8 cellular contexts compared by ENCODE assay signal in genomic region chr2:27771548-27772335, GRCh38. TPM values are rescaled to one million over a fixed set of nuclear protein-coding genes. Genes with fewer than 3 reads are reported as not detected.
DNase-seq lines count a peak whose midpoint lies in the region; ATAC-seq and TF ChIP-seq lines count a peak whose summit lies in the region.

Gene MRPL33, plus strand, starts transcription at chr2:27771719. Its CDS starts 59 bp downstream, at chr2:27771778.

- DNase-seq in GM12864 (ENCODE audit: low read depth): peak; percentile 65
- DNase-seq in NCI-H1417 treated with DMSO at 0.1 percent for 48 hours (lab: John Stamatoyannopoulos, UW): peak; percentile 90
- peak; percentile 93 for DNase-seq in SW480 (ENCODE audit: low spot score)
- peak; percentile 95 for DNase-seq in activated naive CD8-positive, alpha-beta T cell treated with anti-CD3 and anti-CD28 coated beads, Interleukin-2, amount 50 U/mL, for 24 hours
- peak; percentile 93 to 96 for DNase-seq in cardiac muscle cell (ENCODE audit: low read depth in 1 of 2, low spot score in 1 of 2)
- DNase-seq in trophoblast cell: peak; percentile 92 to 93
- peak; percentile 96 for DNase-seq in transverse colon

- H2BK5ac ChIP-seq in trophoblast cell (ENCODE audit: low read depth, low read length, poor library complexity): peak within 1 kb of the TSS; percentile 99

- H3K27me3 ChIP-seq in cardiac muscle cell (peaks cover 30% of the 10 kb centered on the region), trophoblast cell (ENCODE audit: insufficient read depth, low read length) (no peaks in the 10 kb centered on the region), transverse colon (no peaks in the 10 kb centered on the region)

- peak within 1 kb of the TSS; percentile 99 for H4K91ac ChIP-seq in trophoblast cell (ENCODE audit: low read depth, low read length)

- peak within 1 kb of the TSS; percentile 96 for H3K4ac ChIP-seq in trophoblast cell (ENCODE audit: low read depth, low read length)

- peak; percentile 79 for TF ChIP-seq POLR2A in transverse colon (IDR thresholded peaks at IDR 0.05)

- no peak within 1 kb of the TSS for H2BK12ac ChIP-seq in trophoblast cell (ENCODE audit: low read length)

- peak within 1 kb of the TSS; percentile 97 for H3K27ac Mint-ChIP-seq in activated naive CD8-positive, alpha-beta T cell treated with anti-CD3 and anti-CD28 coated beads, Interleukin-2, amount 50 U/mL, for 24 hours

- H3K9me3 ChIP-seq in cardiac muscle cell (ENCODE audit: low read depth): no peaks in the 10 kb centered on the region
- no peaks in the 10 kb centered on the region for H3K9me3 ChIP-seq in trophoblast cell (ENCODE audit: insufficient read depth, low read depth, low read length)
- H3K9me3 ChIP-seq in transverse colon: no peaks in the 10 kb centered on the region

- peak; percentile 97 for ATAC-seq in HG02759 (IDR thresholded peaks at IDR 0.05; ENCODE audit: unreplicated experiment)
- ATAC-seq in activated naive CD8-positive, alpha-beta T cell treated with anti-CD3 and anti-CD28 coated beads, Interleukin-2, amount 50 U/mL, for 24 hours: peak; percentile 92

- in situ Hi-C loops in transverse colon (cut with MboI; ENCODE audit: low pct_ligation_motif_present in 1 of 4, low pct_unique_long_range_greater_than_20kb in 1 of 4, low sequenced_read_pairs in 3 of 4): loop anchor here in 2 of 4 donors (25.0 kb wide), 1 partner anchor 641 kb away; no protein-coding TSS in a partner anchor

- H3K4me1 ChIP-seq in cardiac muscle cell (ENCODE audit: low read depth) (peaks cover 14% of the 10 kb centered on the region), trophoblast cell (ENCODE audit: control insufficient read depth in 1 of 2, insufficient read depth in 2 of 2, low read length in 2 of 2) (peaks cover 0 to 5% of the 10 kb centered on the region in 2 experiments), transverse colon (peaks cover 11 to 33% (median 15%) of the 10 kb centered on the region in 4 donors)

- peaks cover 3% of the 10 kb centered on the region for H3K36me3 ChIP-seq in cardiac muscle cell
- H3K36me3 ChIP-seq in trophoblast cell (ENCODE audit: control insufficient read depth in 1 of 2, insufficient read depth in 2 of 2, low read length in 2 of 2): peaks cover 2 to 3% of the 10 kb centered on the region in 2 experiments
- no peaks in the 10 kb centered on the region for H3K36me3 ChIP-seq in transverse colon

- no peak within 1 kb of the TSS for H3K23ac ChIP-seq in trophoblast cell (ENCODE audit: low read length)

- no peak for TF ChIP-seq CTCF in GM12864 (IDR thresholded peaks at IDR 0.05; ENCODE audit: low read depth, low read length, missing control alignments)
- TF ChIP-seq CTCF in cardiac muscle cell (IDR thresholded peaks at IDR 0.05; ENCODE audit: low read depth, low read length): no peak
- no peak for TF ChIP-seq CTCF in transverse colon (IDR thresholded peaks at IDR 0.05)

- peak within 1 kb of the TSS; percentile 97 for H3K9ac ChIP-seq in trophoblast cell (ENCODE audit: low read length)

- peak within 1 kb of the TSS; percentile 100 for H4K8ac ChIP-seq in trophoblast cell (ENCODE audit: low read depth, low read length)

- peaks cover 11% of the 10 kb centered on the region for H3K79me1 ChIP-seq in trophoblast cell (ENCODE audit: low read length)

- H2BK120ac ChIP-seq in trophoblast cell (ENCODE audit: insufficient read depth, low read length, poor library complexity): peak within 1 kb of the TSS; percentile 89

- no peaks in the 10 kb centered on the region for H3K9me3 Mint-ChIP-seq in activated naive CD8-positive, alpha-beta T cell treated with anti-CD3 and anti-CD28 coated beads, Interleukin-2, amount 50 U/mL, for 24 hours

- peak within 1 kb of the TSS; percentile 39 for H2AK5ac ChIP-seq in trophoblast cell (ENCODE audit: low read length)

- H4K12ac ChIP-seq in trophoblast cell (ENCODE audit: low read depth, low read length): peak within 1 kb of the TSS; percentile 99

- H3K4me3 ChIP-seq in GM12864 (ENCODE audit: low read depth, low read length) (peak within 1 kb of the TSS; percentile 88), cardiac muscle cell (peak within 1 kb of the TSS; percentile 64), trophoblast cell (ENCODE audit: low read depth, low read length) (peak within 1 kb of the TSS; percentile 97), transverse colon (peak within 1 kb of the TSS; percentile 80 to 94 (median 86))

- H3K4me1 Mint-ChIP-seq in activated naive CD8-positive, alpha-beta T cell treated with anti-CD3 and anti-CD28 coated beads, Interleukin-2, amount 50 U/mL, for 24 hours: peaks cover 42% of the 10 kb centered on the region

- H3K14ac ChIP-seq in trophoblast cell (ENCODE audit: low read length): peak within 1 kb of the TSS; percentile 96

- no peak for TF ChIP-seq EP300 in transverse colon (IDR thresholded peaks at IDR 0.05; ENCODE audit: low read depth)

- peaks cover 27% of the 10 kb centered on the region for H3K36me3 Mint-ChIP-seq in activated naive CD8-positive, alpha-beta T cell treated with anti-CD3 and anti-CD28 coated beads, Interleukin-2, amount 50 U/mL, for 24 hours (ENCODE audit: low read depth)

- H3K27ac ChIP-seq in cardiac muscle cell (peak within 1 kb of the TSS; percentile 85), trophoblast cell (ENCODE audit: low read depth, low read length) (peak within 1 kb of the TSS; percentile 90), transverse colon (peak within 1 kb of the TSS; percentile 91 to 95 (median 93))

- H3K4me2 ChIP-seq in trophoblast cell (ENCODE audit: low read length): peak within 1 kb of the TSS; percentile 70

- no CpG with 5 or more reads among the region's 48 CpGs for WGBS in trophoblast cell (ENCODE audit: extremely low coverage, insufficient coverage, insufficient read length)
- 0% methylated on average over 6 to 48 of the region's 48 CpGs for WGBS in transverse colon (ENCODE audit: low coverage in 1 of 2), 2 donors

- H3K18ac ChIP-seq in trophoblast cell (ENCODE audit: low read length): peak within 1 kb of the TSS; percentile 99

- H3K79me2 ChIP-seq in trophoblast cell (ENCODE audit: control insufficient read depth, insufficient read depth, low read length, poor library complexity): peaks cover 6% of the 10 kb centered on the region

- peak within 1 kb of the TSS; percentile 99 for H2AFZ ChIP-seq in trophoblast cell (ENCODE audit: insufficient read depth, low read length, poor library complexity)

- peaks cover 2% of the 10 kb centered on the region for H3K27me3 Mint-ChIP-seq in activated naive CD8-positive, alpha-beta T cell treated with anti-CD3 and anti-CD28 coated beads, Interleukin-2, amount 50 U/mL, for 24 hours

- intact Hi-C loops in transverse colon (cut with DNase I; ENCODE audit: low total_unique reads): loop anchor here (5.0 kb wide), 1 partner anchor 626 kb away; no protein-coding TSS in a partner anchor

- peak within 1 kb of the TSS; percentile 99 for H3K4me3 Mint-ChIP-seq in activated naive CD8-positive, alpha-beta T cell treated with anti-CD3 and anti-CD28 coated beads, Interleukin-2, amount 50 U/mL, for 24 hours

RNA-seq across cellular contexts. Expression of gene MRPL33, which starts in this region (rescaled TPM):
- total RNA-seq in cardiac muscle cell (46.6 and 78.6 TPM in 2 replicates), transverse colon (10 to 100 TPM in 3 of 4 donors, 1 to 10 TPM in 1; 7.2 to 89.4 (median 45.7) TPM)
- polyA plus RNA-seq in cardiac muscle cell: 240 and 271 TPM in 2 replicates
- polyA plus RNA-seq in trophoblast cell (2013): 276 and 290 TPM in 2 replicates

Comparison
In these comparisons a context has a peak if more than half of its experiments do, and no peak if none do; other contexts are left out.
1. Peak in every context shown above with its lines: DNase-seq, ATAC-seq, H3K4me3 ChIP-seq and H3K27ac ChIP-seq.